In the genomic region with DNA sequence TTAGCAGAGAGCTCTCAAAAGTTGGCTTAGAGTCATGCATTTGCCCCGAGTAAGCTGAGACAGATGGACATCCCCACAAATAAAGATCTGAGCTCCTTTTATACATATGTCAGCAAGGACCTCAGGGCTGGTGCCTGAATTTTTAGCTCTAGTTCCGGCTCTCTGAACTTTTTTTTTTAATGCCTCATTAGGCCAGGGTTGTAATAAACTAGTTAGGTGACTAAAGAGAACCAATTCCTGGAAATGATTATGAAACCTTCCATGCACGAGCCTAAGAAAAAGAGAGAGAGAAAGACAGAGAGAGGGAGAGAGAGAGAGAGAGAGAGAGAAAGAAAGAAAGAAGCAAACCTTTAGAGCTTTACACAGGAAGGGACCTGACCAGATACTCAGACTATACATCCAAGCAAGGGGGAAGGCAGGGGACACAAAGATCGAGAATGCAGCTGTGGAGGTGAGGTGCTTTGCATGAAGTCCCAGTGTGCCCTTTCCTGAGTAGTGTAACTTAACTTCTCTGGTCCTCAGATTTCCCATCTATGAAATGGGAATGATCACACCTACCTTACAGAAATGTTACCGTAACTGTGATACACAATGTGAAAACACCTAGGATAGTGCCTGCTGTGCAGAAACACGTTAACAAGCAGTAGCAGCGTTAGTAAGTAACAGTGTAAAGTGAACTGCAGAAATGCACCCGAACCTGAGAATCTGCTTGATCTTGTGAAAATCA, we compare ENCODE assay signal across 1 cellular context.
TF ChIP-seq lines count a peak whose summit lies in the region.

No MANE protein-coding gene starts in this region.

TF ChIP-seq in HepG2, 621 proteins besides CTCF, POLR2A, EP300 and RAD21:
- TF ChIP-seq ZNF629 (CRISPR knock-in tag; conservative IDR thresholded peaks at IDR 0.05) (peak; percentile 80), CC2D1A (CRISPR knock-in tag; IDR thresholded peaks at IDR 0.05) (no peak)
TF ChIP-seq in HepG2: peak in this region for 1.
